ENCODE assay signal across 8 cellular contexts in genomic region chr18:12990662-12990976, GRCh38. TPM values are rescaled to one million over a fixed set of nuclear protein-coding genes. Genes with fewer than 3 reads are reported as not detected.
DNase-seq lines count a peak whose midpoint lies in the region; ATAC-seq and TF ChIP-seq lines count a peak whose summit lies in the region.

No MANE protein-coding gene starts in this region.

- ATAC-seq in HG03469 (IDR thresholded peaks at IDR 0.05; ENCODE audit: unreplicated experiment) (no peak), GM21825 (IDR thresholded peaks at IDR 0.05; ENCODE audit: unreplicated experiment) (no peak)

- no peaks in the 10 kb centered on the region for H3K4me1 ChIP-seq in BE2C
- H3K4me1 ChIP-seq in HEK293 (ENCODE audit: control insufficient read depth, insufficient read depth, low read length), result peaks cover 13% of the 10 kb centered on the region; the same call in 1 of the 2 replicates
- H3K4me1 ChIP-seq in smooth muscle cell (ENCODE audit: low read depth), result peaks cover 15% of the 10 kb centered on the region

- H3K36me3 Mint-ChIP-seq in activated CD4-positive, alpha-beta memory T cell treated with anti-CD3 and anti-CD28 coated beads for 36 hours, result peaks cover 16% of the 10 kb centered on the region

- H3K4me2 ChIP-seq in smooth muscle cell, result peak overlapping the region; percentile 90

- H3K27me3 Mint-ChIP-seq in activated CD4-positive, alpha-beta memory T cell treated with anti-CD3 and anti-CD28 coated beads for 36 hours, result peaks cover 3% of the 10 kb centered on the region

- H3K4me3 ChIP-seq in BE2C (ENCODE audit: low read depth, low read length) (peak overlapping the region; percentile 81), HEK293 (ENCODE audit: low read depth, low read length) (peak overlapping the region; percentile 70), smooth muscle cell (peak overlapping the region; percentile 70)

- H3F3A ChIP-seq in smooth muscle cell (ENCODE audit: low read depth), result peaks cover 7% of the 10 kb centered on the region

- H3K4me1 Mint-ChIP-seq in activated CD4-positive, alpha-beta memory T cell treated with anti-CD3 and anti-CD28 coated beads for 36 hours (ENCODE audit: low read depth), result peaks cover 15% of the 10 kb centered on the region

- H3K9ac ChIP-seq in smooth muscle cell (ENCODE audit: low read depth), result peak overlapping the region; percentile 56

- 2% methylated on average over 11 of the region's 11 CpGs for WGBS in smooth muscle cell (ENCODE audit: low lambda C conversion rate)

- DNase-seq in BE2C (no peak), iPS DF 19.7 (ENCODE audit: low read depth, low spot score) (peak; percentile 12), smooth muscle cell (lab: John Stamatoyannopoulos, UW; ENCODE audit: unreplicated experiment) (no peak), DMS79 (lab: John Stamatoyannopoulos, UW) (no peak)
- DNase-seq in activated CD4-positive, alpha-beta memory T cell treated with anti-CD3 and anti-CD28 coated beads for 36 hours, result no peak

- no peaks in the 10 kb centered on the region for H3K36me3 ChIP-seq in BE2C
- peaks cover 5 to 6% of the 10 kb centered on the region in 2 experiments; a peak in 1 of 3 replicates for H3K36me3 ChIP-seq in HEK293 (ENCODE audit: control insufficient read depth in 2 of 2, insufficient read depth in 1 of 2, low read length in 2 of 2)
- H3K36me3 ChIP-seq in smooth muscle cell (ENCODE audit: low read depth), result no peaks in the 10 kb centered on the region

- H3K27ac Mint-ChIP-seq in activated CD4-positive, alpha-beta memory T cell treated with anti-CD3 and anti-CD28 coated beads for 36 hours, result peak overlapping the region; percentile 92

- peak overlapping the region; percentile 91 for H3K27ac ChIP-seq in HEK293 (ENCODE audit: extremely low read depth, low read depth, low read length)
- peak overlapping the region; percentile 77 for H3K27ac ChIP-seq in smooth muscle cell (ENCODE audit: low read depth)

- H3K79me2 ChIP-seq in smooth muscle cell (ENCODE audit: low read depth), result peaks cover 36% of the 10 kb centered on the region

- POLR2A ChIA-PET in HEK293 (lab: Yijun Ruan, JAX), result interaction anchor here (0.6 to 2.5 kb wide), 37 partner anchors 8 to 1577 kb away, joined by 3 to 66 read pairs (median 4); partner anchors contain the start of genes AFG3L2, CEP76, FAM210A and PRELID3A
- POLR2A ChIA-PET in activated CD4-positive, alpha-beta memory T cell treated with anti-CD3 and anti-CD28 coated beads for 36 hours (lab: Charles Lee), result interaction anchor here (0.8 to 1.8 kb wide), 11 partner anchors 9 to 614 kb away, joined by 3 to 17 read pairs (median 5); partner anchors contain the start of genes AFG3L2, CEP76 and SEH1L

- peaks cover 19% of the 10 kb centered on the region for H4K20me1 ChIP-seq in smooth muscle cell (ENCODE audit: low read depth)

- CTCF ChIA-PET in HEK293 (lab: Yijun Ruan, JAX), result interaction anchor here (0.6 to 1.0 kb wide), 5 partner anchors 17 to 812 kb away, joined by 3 to 6 read pairs (median 3); no protein-coding TSS in a partner anchor
- CTCF ChIA-PET in activated CD4-positive, alpha-beta memory T cell treated with anti-CD3 and anti-CD28 coated beads for 36 hours (lab: Charles Lee), result interaction anchor here (0.6 to 1.6 kb wide), 6 partner anchors 9 to 407 kb away, joined by 3 to 6 read pairs (median 3); no protein-coding TSS in a partner anchor

- H3K9me3 ChIP-seq in BE2C, result no peaks in the 10 kb centered on the region
- H3K9me3 ChIP-seq in HEK293 (ENCODE audit: control insufficient read depth, insufficient read depth, low read depth, low read length), result no peaks in the 10 kb centered on the region
- no peaks in the 10 kb centered on the region for H3K9me3 ChIP-seq in smooth muscle cell (replicated peaks; ENCODE audit: low read depth)

- H3K9me3 Mint-ChIP-seq in activated CD4-positive, alpha-beta memory T cell treated with anti-CD3 and anti-CD28 coated beads for 36 hours, result no peaks in the 10 kb centered on the region

- intact Hi-C loops in activated CD4-positive, alpha-beta memory T cell treated with anti-CD3 and anti-CD28 coated beads for 36 hours (cut with micrococcal nuclease), result loop anchor here (2.0 to 10.0 kb wide), 4 partner anchors 146 to 614 kb away; partner anchors contain the start of genes AFG3L2, CEP76 and PSMG2

- TF ChIP-seq CTCF in BE2C (IDR thresholded peaks at IDR 0.05; ENCODE audit: low read depth, low read length) (no peak), HEK293 (tag by site-specific recombination; IDR thresholded peaks at IDR 0.05) (no peak), smooth muscle cell (IDR thresholded peaks at IDR 0.05; ENCODE audit: borderline replicate concordance, insufficient read depth, poor library complexity, severe bottlenecking) (no peak)

- H3K4me3 Mint-ChIP-seq in activated CD4-positive, alpha-beta memory T cell treated with anti-CD3 and anti-CD28 coated beads for 36 hours, result peak overlapping the region; percentile 96

- peak overlapping the region; percentile 74 for H2AFZ ChIP-seq in smooth muscle cell (ENCODE audit: low read depth)

- no peaks in the 10 kb centered on the region for H3K27me3 ChIP-seq in BE2C
- no peaks in the 10 kb centered on the region for H3K27me3 ChIP-seq in smooth muscle cell (ENCODE audit: low read depth)

TF ChIP-seq in HEK293, 187 proteins besides CTCF, POLR2A, EP300 and RAD21:
- TF ChIP-seq ZNF239 (tag by site-specific recombination; IDR thresholded peaks at IDR 0.05) (peak; percentile 34; the same call in 1 of the 2 replicates), ZNF37A (tag by site-specific recombination; IDR thresholded peaks at IDR 0.05) (no peak), INSM2 (tag by site-specific recombination; IDR thresholded peaks at IDR 0.05) (peak; percentile 31; the same call in 1 of the 2 replicates), ZNF658 (tag by site-specific recombination; IDR thresholded peaks at IDR 0.05) (no peak), ZNF335 (tag by site-specific recombination; conservative IDR thresholded peaks at IDR 0.05) (peak; percentile 89; the same call in 1 of the 2 replicates), ZNF324 (tag by site-specific recombination; IDR thresholded peaks at IDR 0.05) (0 out of 2 replicates have a peak, but pooled peaks have one; percentile 41), ZNF561 (tag by site-specific recombination; IDR thresholded peaks at IDR 0.05; ENCODE audit: borderline replicate concordance) (0 out of 2 replicates have a peak, but pooled peaks have one; percentile 22), MZF1 (tag by site-specific recombination; IDR thresholded peaks at IDR 0.05; ENCODE audit: borderline replicate concordance) (peak; percentile 72; the same call in 1 of the 2 replicates), PRDM1 (tag by site-specific recombination; IDR thresholded peaks at IDR 0.05) (peak; percentile 13), ZBTB7A (tag by site-specific recombination; IDR thresholded peaks at IDR 0.05; ENCODE audit: low read depth) (no peak), IKZF3 (tag by site-specific recombination; IDR thresholded peaks at IDR 0.05) (0 out of 2 replicates have a peak, but pooled peaks have one; percentile 13)
TF ChIP-seq in HEK293: peak in this region for 8.

RNA-seq across cellular contexts. Expression of gene CEP192, which starts 0.5 kb away (rescaled TPM):
- polyA plus RNA-seq in BE2C (2012; ENCODE audit: insufficient read depth, insufficient read length, low read depth), result 12.5 TPM
- total RNA-seq in activated CD4-positive, alpha-beta memory T cell treated with anti-CD3 and anti-CD28 coated beads for 36 hours, result 10 to 100 TPM; 31.0 to 34.0 TPM
- total RNA-seq in smooth muscle cell, result 22.2 and 24.3 TPM in 2 replicates
- 4.1 and 7.0 TPM in 2 replicates for polyA plus RNA-seq in smooth muscle cell

RNA-seq across cellular contexts. Expression of gene SEH1L, which starts 42.8 kb away (rescaled TPM):
- polyA plus RNA-seq in BE2C (2012; ENCODE audit: insufficient read depth, insufficient read length, low read depth), result 22.0 TPM
- total RNA-seq in activated CD4-positive, alpha-beta memory T cell treated with anti-CD3 and anti-CD28 coated beads for 36 hours, result 10 to 100 TPM; 90.3 to 92.5 TPM
- 25.3 and 43.5 TPM in 2 replicates for total RNA-seq in smooth muscle cell
- polyA plus RNA-seq in smooth muscle cell, result 18.4 and 19.7 TPM in 2 replicates
